In genomic region chr16:68309798-68310197, GRCh38 we compare ENCODE assay signal across 8 cellular contexts. TPM values are rescaled to one million over a fixed set of nuclear protein-coding genes. Genes with fewer than 3 reads are reported as not detected.
DNase-seq lines count a peak whose midpoint lies in the region; ATAC-seq, FAIRE-seq and TF ChIP-seq lines count a peak whose summit lies in the region.

No MANE protein-coding gene starts in this region.

- H2AFZ ChIP-seq in ACC112 (ENCODE audit: low read length, unreplicated experiment) = no peak overlapping the region

- no peak overlapping the region; the same call in 1 of the 2 replicates for H3K27ac ChIP-seq in ACC112 (ENCODE audit: low read depth, low read length)
- peak overlapping the region; percentile 43 for H3K27ac ChIP-seq in muscle layer of colon (ENCODE audit: low read depth, low read length)

- H3K79me2 ChIP-seq in ACC112 (ENCODE audit: control insufficient read depth, insufficient read depth, low read length, unreplicated experiment) = peaks cover 57% of the 10 kb centered on the region

- FAIRE-seq in bronchial epithelial cell (lab: Jason Lieb, UNC) = no peak

- ATAC-seq in HG02938 (IDR thresholded peaks at IDR 0.05; ENCODE audit: unreplicated experiment) = no peak
- no peak for ATAC-seq in HG03565 (IDR thresholded peaks at IDR 0.05; ENCODE audit: unreplicated experiment)

- H3K36me3 ChIP-seq in ACC112 (ENCODE audit: insufficient read depth, low read length) (peaks cover 7% of the 10 kb centered on the region; the same call in 1 of the 2 replicates), bronchial epithelial cell (ENCODE audit: control insufficient read depth, insufficient read depth, low read length) (peaks cover 7% of the 10 kb centered on the region), muscle layer of colon (ENCODE audit: insufficient read depth, low read length) (peaks cover 28% of the 10 kb centered on the region)

- peak; percentile 41 for DNase-seq in Jurkat, Clone E6-1 (ENCODE audit: low read depth, low spot score)
- DNase-seq in bronchial epithelial cell (ENCODE audit: low read depth) (no peak), ecto neural progenitor cell (ENCODE audit: low spot score) (no peak)
- no peak for DNase-seq in effector CD8-positive, alpha-beta T cell (lab: John Stamatoyannopoulos, UW)

- no peaks in the 10 kb centered on the region for H3K9me3 ChIP-seq in muscle layer of colon (ENCODE audit: low read length)

- H3K27me3 ChIP-seq in ACC112 (ENCODE audit: insufficient read depth, low read length) = no peaks in the 10 kb centered on the region
- H3K27me3 ChIP-seq in bronchial epithelial cell (ENCODE audit: control insufficient read depth, insufficient read depth, low read length) = no peaks in the 10 kb centered on the region
- no peaks in the 10 kb centered on the region for H3K27me3 ChIP-seq in muscle layer of colon (ENCODE audit: control insufficient read depth in 1 of 2, insufficient read depth in 2 of 2, low read length in 2 of 2)

- H3K9ac ChIP-seq in muscle layer of colon (ENCODE audit: low read length) = peak overlapping the region; percentile 84

- no peak for TF ChIP-seq CTCF in bronchial epithelial cell (IDR thresholded peaks at IDR 0.05; ENCODE audit: insufficient read depth, low read length, severe bottlenecking)

- H3K4me3 ChIP-seq in ACC112 (ENCODE audit: low read depth, low read length) (peak overlapping the region; percentile 86), bronchial epithelial cell (ENCODE audit: low read depth, low read length) (peak overlapping the region; percentile 76), muscle layer of colon (ENCODE audit: low read depth in 1 of 2, low read length in 2 of 2) (peak overlapping the region; percentile 77 to 89)
- peak overlapping the region; percentile 99 for H3K4me3 ChIP-seq in Jurkat, Clone E6-1 (ENCODE audit: low read length)

- H3K4me1 ChIP-seq in ACC112 (ENCODE audit: control insufficient read depth, insufficient read depth, low read length, unreplicated experiment) (peaks cover 19% of the 10 kb centered on the region), muscle layer of colon (ENCODE audit: insufficient read depth, low read length) (peaks cover 21% of the 10 kb centered on the region)

RNA-seq across cellular contexts. Expression of gene SLC7A6OS, which starts 0.9 kb away (rescaled TPM):
- polyA plus RNA-seq in Jurkat, Clone E6-1 (2012; ENCODE audit: insufficient read depth, insufficient read length) = 16.5 TPM
- 17.4 and 19.3 TPM in 2 replicates for total RNA-seq in bronchial epithelial cell

RNA-seq across cellular contexts. Expression of gene PRMT7, which starts 1.0 kb away (rescaled TPM):
- 76.6 TPM for polyA plus RNA-seq in Jurkat, Clone E6-1 (2012; ENCODE audit: insufficient read depth, insufficient read length)
- 23.9 and 36.9 TPM in 2 replicates for total RNA-seq in bronchial epithelial cell

RNA-seq across cellular contexts. Expression of gene SLC7A6, which starts 45.5 kb away (rescaled TPM):
- polyA plus RNA-seq in Jurkat, Clone E6-1 (2012; ENCODE audit: insufficient read depth, insufficient read length) = 31.2 TPM
- 9.1 and 19.7 TPM in 2 replicates for total RNA-seq in bronchial epithelial cell
